ENCODE assay signal across 8 cellular contexts in the genomic region with DNA sequence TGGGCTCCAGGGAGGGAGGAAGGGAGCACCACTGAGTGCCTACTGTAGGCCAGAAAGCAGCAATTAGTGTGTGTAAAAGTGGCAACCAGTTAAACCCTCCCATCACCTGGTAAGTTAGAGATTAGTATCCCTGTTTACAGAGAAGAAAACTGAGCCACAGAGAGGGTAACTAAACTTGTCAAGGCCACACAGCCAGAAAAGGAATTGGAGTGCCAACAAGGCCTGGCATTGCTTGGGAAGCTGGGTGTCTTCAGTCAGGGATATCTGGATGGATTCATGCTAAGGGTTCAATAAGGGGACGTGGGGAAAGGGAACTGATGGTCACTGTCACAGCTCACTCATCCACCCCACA. TPM values are rescaled to one million over a fixed set of nuclear protein-coding genes. Genes with fewer than 3 reads are reported as not detected.
DNase-seq lines count a peak whose midpoint lies in the region; ATAC-seq, FAIRE-seq and TF ChIP-seq lines count a peak whose summit lies in the region.

No MANE protein-coding gene starts in this region.

- intact Hi-C loops in CD8-positive, alpha-beta T cell (cut with DNase I, micrococcal nuclease) = loop anchor here (1.0 to 5.0 kb wide), 7 partner anchors 73 to 607 kb away; partner anchors contain the start of genes BSDC1 (in 1 of the 2) and TMEM39B (in 1 of the 2)
- intact Hi-C loops in dendritic cell treated with granulocyte-macrophage colony-stimulating factor and Interleukin-4, amounts not matched to agents 40 ng/mL and 50 ng/mL, for 4 days (cut with micrococcal nuclease) = loop anchor here (2.0 kb wide), 1 partner anchor 23 kb away; the partner anchor contains the start of gene ADGRB2

- no peaks in the 10 kb centered on the region for H3K27me3 ChIP-seq in CD8-positive, alpha-beta T cell (ENCODE audit: insufficient read depth, low read length)
- H3K27me3 ChIP-seq in OCI-LY3 (ENCODE audit: low read depth, low read length) (no peaks in the 10 kb centered on the region; the same call in 1 of the 2 replicates), neuronal stem cell (ENCODE audit: control insufficient read depth in 3 of 3, insufficient read depth in 3 of 3, low read depth in 1 of 3, low read length in 3 of 3) (peaks cover 0 to 4% (median 0%) of the 10 kb centered on the region in 3 experiments)

- WGBS in neuronal stem cell (ENCODE audit: extremely low coverage in 2 of 2, insufficient read length in 2 of 2, insufficient replicate concordance in 1 of 2), 2 donors = no CpG with 5 or more reads among the region's 1 CpG

- FAIRE-seq in HTR-8/SVneo (lab: Jason Lieb, UNC) = no peak

- H4K8ac ChIP-seq in neuronal stem cell (ENCODE audit: low read depth, low read length) = no peak overlapping the region

- no peak for DNase-seq in CD8-positive, alpha-beta T cell
- DNase-seq in neuronal stem cell (ENCODE audit: low spot score) (no peak), HTR-8/SVneo (ENCODE audit: insufficient read length, low spot score) (no peak), HuH-7 (ENCODE audit: low spot score) (no peak), NCI-H2081 treated with DMSO at 0.1 percent for 48 hours (lab: John Stamatoyannopoulos, UW) (no peak)

- no peak overlapping the region for H3K23ac ChIP-seq in neuronal stem cell (ENCODE audit: low read depth, low read length, poor library complexity)

- no peak for TF ChIP-seq CTCF in CD8-positive, alpha-beta T cell (IDR thresholded peaks at IDR 0.05)
- no peak for TF ChIP-seq CTCF in OCI-LY3 (IDR thresholded peaks at IDR 0.05; ENCODE audit: low read depth, low read length)

- H3K9ac ChIP-seq in OCI-LY3 (ENCODE audit: low read length) (peak overlapping the region; percentile 87; the same call in 1 of the 2 replicates), neuronal stem cell (ENCODE audit: low read depth, low read length, poor library complexity) (no peak overlapping the region)

- peak overlapping the region; percentile 91 for H3K27ac Mint-ChIP-seq in CD8-positive, alpha-beta T cell
- peak overlapping the region; percentile 92 for H3K27ac Mint-ChIP-seq in dendritic cell treated with granulocyte-macrophage colony-stimulating factor and Interleukin-4, amounts not matched to agents 40 ng/mL and 50 ng/mL, for 4 days

- H3K4me3 ChIP-seq in CD8-positive, alpha-beta T cell (ENCODE audit: low read depth, low read length) = peak overlapping the region; percentile 71
- H3K4me3 ChIP-seq in OCI-LY3 (ENCODE audit: low read length) = peak overlapping the region; percentile 92
- peak overlapping the region in 1 of 2 donors; percentile 76 for H3K4me3 ChIP-seq in neuronal stem cell (ENCODE audit: low read length in 2 of 2)

- CTCF ChIA-PET in CD8-positive, alpha-beta T cell (lab: Charles Lee) = interaction anchor here (0.6 to 7.3 kb wide), 9 partner anchors 12 to 238 kb away, joined by 3 to 150 read pairs (median 7); partner anchors contain the start of gene PTP4A2

- no peaks in the 10 kb centered on the region for H3K9me3 Mint-ChIP-seq in CD8-positive, alpha-beta T cell
- H3K9me3 Mint-ChIP-seq in dendritic cell treated with granulocyte-macrophage colony-stimulating factor and Interleukin-4, amounts not matched to agents 40 ng/mL and 50 ng/mL, for 4 days = no peaks in the 10 kb centered on the region

- peaks cover 11% of the 10 kb centered on the region for H3K4me1 ChIP-seq in CD8-positive, alpha-beta T cell (ENCODE audit: insufficient read depth, low read length)
- H3K4me1 ChIP-seq in OCI-LY3 (ENCODE audit: low read length) (peaks cover 31% of the 10 kb centered on the region), neuronal stem cell (ENCODE audit: control insufficient read depth in 2 of 2, insufficient read depth in 1 of 2, low read depth in 1 of 2, low read length in 2 of 2) (peaks cover 11 to 42% of the 10 kb centered on the region in 2 donors)

- POLR2A ChIA-PET in CD8-positive, alpha-beta T cell (lab: Charles Lee) = interaction anchor here (0.6 to 2.9 kb wide), 4 partner anchors 12 to 285 kb away, joined by 3 to 11 read pairs (median 4); partner anchors contain the start of gene TMEM39B

- H3K14ac ChIP-seq in neuronal stem cell (ENCODE audit: low read length) = no peak overlapping the region

- H3K4me2 ChIP-seq in OCI-LY3 (ENCODE audit: low read length) = peak overlapping the region; percentile 85
- H3K4me2 ChIP-seq in neuronal stem cell (ENCODE audit: insufficient read depth, low read length, poor library complexity, severe bottlenecking) = peak overlapping the region; percentile 94

- H4K91ac ChIP-seq in neuronal stem cell (ENCODE audit: low read depth, low read length, poor library complexity) = no peak overlapping the region

- no peaks in the 10 kb centered on the region for H3K9me3 ChIP-seq in CD8-positive, alpha-beta T cell (ENCODE audit: low read length)
- H3K9me3 ChIP-seq in OCI-LY3 (ENCODE audit: insufficient read depth, low read length) (no peaks in the 10 kb centered on the region), neuronal stem cell (replicated peaks in 1 of 2; ENCODE audit: control insufficient read depth in 2 of 2, insufficient read depth in 1 of 2, low read depth in 1 of 2, low read length in 2 of 2) (no peaks in the 10 kb centered on the region)

- peaks cover 15% of the 10 kb centered on the region for H3K4me1 Mint-ChIP-seq in CD8-positive, alpha-beta T cell (ENCODE audit: low read depth)
- peaks cover 20% of the 10 kb centered on the region for H3K4me1 Mint-ChIP-seq in dendritic cell treated with granulocyte-macrophage colony-stimulating factor and Interleukin-4, amounts not matched to agents 40 ng/mL and 50 ng/mL, for 4 days (ENCODE audit: low read depth)

- H4K20me1 ChIP-seq in OCI-LY3 (ENCODE audit: insufficient read depth, low read length) = no peaks in the 10 kb centered on the region

- H3K79me1 ChIP-seq in neuronal stem cell (ENCODE audit: low read depth, low read length) = no peaks in the 10 kb centered on the region

- H2BK12ac ChIP-seq in neuronal stem cell (ENCODE audit: low read length) = no peak overlapping the region

- ATAC-seq in CD8-positive, alpha-beta T cell = no peak
- no peak for ATAC-seq in GM18868 (IDR thresholded peaks at IDR 0.05; ENCODE audit: unreplicated experiment)

- H3K27me3 Mint-ChIP-seq in CD8-positive, alpha-beta T cell (ENCODE audit: low read depth) = no peaks in the 10 kb centered on the region
- H3K27me3 Mint-ChIP-seq in dendritic cell treated with granulocyte-macrophage colony-stimulating factor and Interleukin-4, amounts not matched to agents 40 ng/mL and 50 ng/mL, for 4 days = peaks cover 19% of the 10 kb centered on the region

- no peak overlapping the region for H3K4ac ChIP-seq in neuronal stem cell (ENCODE audit: low read length)

- no peaks in the 10 kb centered on the region for H3K79me2 ChIP-seq in OCI-LY3 (ENCODE audit: low read length)

- peak overlapping the region; percentile 91 for H3K4me3 Mint-ChIP-seq in CD8-positive, alpha-beta T cell
- H3K4me3 Mint-ChIP-seq in dendritic cell treated with granulocyte-macrophage colony-stimulating factor and Interleukin-4, amounts not matched to agents 40 ng/mL and 50 ng/mL, for 4 days = peak overlapping the region; percentile 77

- H2AFZ ChIP-seq in OCI-LY3 (ENCODE audit: low read depth, low read length) (no peak overlapping the region), neuronal stem cell (ENCODE audit: low read length) (peak overlapping the region; percentile 95)

- H2BK120ac ChIP-seq in neuronal stem cell (ENCODE audit: low read depth, low read length) = no peak overlapping the region

- H2AK5ac ChIP-seq in neuronal stem cell (ENCODE audit: low read depth, low read length) = no peak overlapping the region

- no peak overlapping the region for H3K18ac ChIP-seq in neuronal stem cell (ENCODE audit: low read length)

- no peak overlapping the region for H3K27ac ChIP-seq in CD8-positive, alpha-beta T cell (ENCODE audit: low read depth, low read length)
- H3K27ac ChIP-seq in OCI-LY3 (ENCODE audit: low read length) = peak overlapping the region; percentile 25; the same call in 1 of the 2 replicates
- peak overlapping the region; percentile 82 for H3K27ac ChIP-seq in neuronal stem cell (replicated peaks; ENCODE audit: low read length)

- H3K36me3 Mint-ChIP-seq in CD8-positive, alpha-beta T cell = no peaks in the 10 kb centered on the region
- H3K36me3 Mint-ChIP-seq in dendritic cell treated with granulocyte-macrophage colony-stimulating factor and Interleukin-4, amounts not matched to agents 40 ng/mL and 50 ng/mL, for 4 days (ENCODE audit: low read depth) = no peaks in the 10 kb centered on the region

- no peaks in the 10 kb centered on the region for H3K36me3 ChIP-seq in CD8-positive, alpha-beta T cell (ENCODE audit: insufficient read depth, low read length)
- H3K36me3 ChIP-seq in OCI-LY3 (replicated peaks; ENCODE audit: low read depth, low read length) (no peaks in the 10 kb centered on the region), neuronal stem cell (replicated peaks in 1 of 2; ENCODE audit: control insufficient read depth in 2 of 2, insufficient read depth in 2 of 2, low read length in 2 of 2) (no peaks in the 10 kb centered on the region)

- H2BK5ac ChIP-seq in neuronal stem cell (ENCODE audit: low read length) = peak overlapping the region; percentile 79

- no peak overlapping the region for H2BK15ac ChIP-seq in neuronal stem cell (ENCODE audit: low read length)

RNA-seq across cellular contexts. Expression of gene ADGRB2, which starts 23.6 kb away (rescaled TPM):
- under 1 TPM; 0.25 to 0.79 TPM for total RNA-seq in CD8-positive, alpha-beta T cell
- 25.2 TPM for polyA plus RNA-seq in neuronal stem cell (2013, experiment 1 of 2)
- polyA plus RNA-seq in neuronal stem cell (2013, experiment 2 of 2) = 24.4 TPM

RNA-seq across cellular contexts. Expression of gene SPOCD1, which starts 28.1 kb away (rescaled TPM):
- total RNA-seq in CD8-positive, alpha-beta T cell = not detected
- 1.1 TPM for polyA plus RNA-seq in neuronal stem cell (2013, experiment 1 of 2)
- 0.97 TPM for polyA plus RNA-seq in neuronal stem cell (2013, experiment 2 of 2)
